ENCODE assay signal across 8 cellular contexts in genomic region chr2:97113882-97114255, GRCh38. TPM values are rescaled to one million over a fixed set of nuclear protein-coding genes. Genes with fewer than 3 reads are reported as not detected.
A peak's percentile ranks its signal among the peaks of the same experiment; 100 is the strongest.
DNase-seq lines count a peak whose midpoint lies in the region; ATAC-seq and TF ChIP-seq lines count a peak whose summit lies in the region.
"Not testable (repeated sequence)": the region's sequence is repeated elsewhere in the genome, so short reads cannot be mapped to it uniquely, and the experiment has no call there.

No MANE protein-coding gene starts in this region.

- intact Hi-C loops in CD14-positive monocyte (cut with micrococcal nuclease): not testable (repeated sequence)

- not testable (repeated sequence) for H3K9me3 ChIP-seq in SU-DHL-6 (ENCODE audit: insufficient read depth, low read length); neutrophil

- H3K4me1 ChIP-seq in neutrophil (ENCODE audit: control insufficient read depth in 1 of 2, insufficient read depth in 1 of 2, low read depth in 1 of 2, low read length in 1 of 2): not testable (repeated sequence)

- H3K36me3 Mint-ChIP-seq in CD14-positive monocyte: not testable (repeated sequence)

- H3K27ac Mint-ChIP-seq in CD14-positive monocyte: peak overlapping the region; percentile 82 to 94 (median 93)

- H3K9me3 Mint-ChIP-seq in CD14-positive monocyte: not testable (repeated sequence)

- H3K9me2 ChIP-seq in SU-DHL-6 (replicated peaks; ENCODE audit: insufficient read depth, low read length): not testable (repeated sequence)

- H3K27ac ChIP-seq in SU-DHL-6 (ENCODE audit: low read depth, low read length): peak overlapping the region; percentile 85
- peak overlapping the region; percentile 48 for H3K27ac ChIP-seq in angular gyrus (ENCODE audit: low read depth, low read length)
- H3K27ac ChIP-seq in layer of hippocampus (ENCODE audit: low read depth, low read length): peak overlapping the region; percentile 92
- peak overlapping the region; percentile 77 for H3K27ac ChIP-seq in neutrophil
- H3K27ac ChIP-seq in substantia nigra (ENCODE audit: low read depth, low read length, poor library complexity, severe bottlenecking): peak overlapping the region; percentile 93

- peak overlapping the region; percentile 78 for H3K9ac ChIP-seq in SU-DHL-6 (ENCODE audit: low read length)

- DNase-seq in CD14-positive monocyte (ENCODE audit: low spot score); substantia nigra (lab: John Stamatoyannopoulos, UW): not testable (repeated sequence)

- H3K4me2 ChIP-seq in SU-DHL-6 (ENCODE audit: low read depth, low read length, poor library complexity, severe bottlenecking): peak overlapping the region; percentile 48

- H3K27me3 ChIP-seq in SU-DHL-6 (ENCODE audit: low read length); layer of hippocampus (ENCODE audit: control insufficient read depth, insufficient read depth, low read length): not testable (repeated sequence)
- peaks cover 17% of the 10 kb centered on the region for H3K27me3 ChIP-seq in neutrophil

- not testable (repeated sequence) for TF ChIP-seq CTCF in CD14-positive monocyte (IDR thresholded peaks at IDR 0.05); SU-DHL-6 (IDR thresholded peaks at IDR 0.05; ENCODE audit: insufficient read depth, low read length, poor library complexity, severe bottlenecking); neutrophil (IDR thresholded peaks at IDR 0.05)

- ATAC-seq in HG02981 (IDR thresholded peaks at IDR 0.05; ENCODE audit: unreplicated experiment) (peak; percentile 6), esophagus mucosa (peak; percentile 58)

- not testable (repeated sequence) for H3K4me1 Mint-ChIP-seq in CD14-positive monocyte

- peak overlapping the region; percentile 98 to 99 for H3K4me3 Mint-ChIP-seq in CD14-positive monocyte

- H3K79me2 ChIP-seq in SU-DHL-6 (ENCODE audit: insufficient read depth, low read length): not testable (repeated sequence)

- H3K4me3 ChIP-seq in SU-DHL-6 (ENCODE audit: insufficient read depth, low read length, poor library complexity, severe bottlenecking) (peak overlapping the region; percentile 68), neutrophil (ENCODE audit: low read depth in 1 of 2, low read length in 1 of 2) (peak overlapping the region; percentile 74 to 87)

- H4K20me1 ChIP-seq in SU-DHL-6 (ENCODE audit: low read depth, low read length): not testable (repeated sequence)

- not testable (repeated sequence) for H3K27me3 Mint-ChIP-seq in CD14-positive monocyte (ENCODE audit: low read depth in 3 of 3)

- H3F3A ChIP-seq in SU-DHL-6 (ENCODE audit: insufficient read depth): not testable (repeated sequence)

- H2AFZ ChIP-seq in SU-DHL-6 (ENCODE audit: low read depth, low read length, severe bottlenecking): peak overlapping the region; percentile 41

- not testable (repeated sequence) for H3K36me3 ChIP-seq in SU-DHL-6 (ENCODE audit: low read length); neutrophil

RNA-seq across cellular contexts. Expression of gene ANKRD36, which starts 0.9 kb away (rescaled TPM):
- 1 to 10 TPM in 1 of 2 donors, under 1 TPM in 1; 0.93 to 1.1 TPM for polyA plus RNA-seq in CD14-positive monocyte
- total RNA-seq in esophagus mucosa: 8.1 TPM

RNA-seq across cellular contexts. Expression of gene FAHD2B, which starts 19.2 kb away (rescaled TPM):
- under 1 TPM; 0.39 to 0.40 TPM for polyA plus RNA-seq in CD14-positive monocyte
- total RNA-seq in esophagus mucosa: 5.6 TPM
